10 cellular contexts compared by ENCODE assay signal in the genomic region with DNA sequence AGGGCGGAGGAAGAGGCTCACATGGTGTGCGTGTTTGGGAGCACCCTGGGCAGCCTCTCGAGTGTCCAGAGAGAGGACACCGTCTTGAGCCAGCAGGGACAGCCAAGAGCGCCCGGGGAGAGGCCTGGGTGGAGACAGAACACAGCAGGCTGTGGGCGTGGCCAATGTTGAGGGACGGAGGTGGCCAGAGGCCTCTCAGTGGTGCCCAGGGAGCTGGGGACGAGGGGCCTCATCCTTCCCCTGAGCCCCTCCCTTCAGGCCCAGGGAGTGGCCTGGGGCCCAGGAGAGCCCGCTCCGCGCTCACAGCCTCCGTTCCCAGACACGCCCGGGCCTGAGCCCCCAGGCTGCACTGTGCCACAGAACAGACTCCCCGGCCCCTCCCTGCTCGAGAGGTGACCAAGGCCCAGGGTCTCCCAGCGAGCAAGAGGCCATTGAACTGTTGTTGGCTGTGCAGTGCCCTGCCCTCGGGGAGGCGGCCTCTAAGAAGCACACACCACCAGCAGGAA. TPM values are rescaled to one million over a fixed set of nuclear protein-coding genes. Genes with fewer than 3 reads are reported as not detected.
A peak's percentile ranks its signal among the peaks of the same experiment; 100 is the strongest.
DNase-seq lines count a peak whose midpoint lies in the region; ATAC-seq and TF ChIP-seq lines count a peak whose summit lies in the region.
"Had no signal": no experiment of that assay in that cellular context is flagged by ENCODE, and none has a peak within 500 bp of the region (broad histone marks: within the 10 kb centered on the region; RNA-seq: fewer than 3 reads in every experiment).

No MANE protein-coding gene starts in this region.

- peaks cover 39% of the 10 kb centered on the region for H3K4me1 Mint-ChIP-seq in progenitor cell of endocrine pancreas (ENCODE audit: low read depth)
- H3K4me1 Mint-ChIP-seq in CD4-positive, alpha-beta T cell (ENCODE audit: low read depth) = no peaks in the 10 kb centered on the region

- no peak overlapping the region for H3K4me3 Mint-ChIP-seq in progenitor cell of endocrine pancreas (ENCODE audit: low read depth)
- no peak overlapping the region for H3K4me3 Mint-ChIP-seq in CD4-positive, alpha-beta T cell

- no peak overlapping the region for H3K27ac ChIP-seq in SJSA1
- no peak overlapping the region for H3K27ac ChIP-seq in CD4-positive, alpha-beta T cell (ENCODE audit: low read depth, low read length)
- H3K27ac ChIP-seq: parathyroid adenoma had no signal

- no peak overlapping the region for H3K27ac Mint-ChIP-seq in progenitor cell of endocrine pancreas
- no peak overlapping the region for H3K27ac Mint-ChIP-seq in CD4-positive, alpha-beta T cell

- no peaks in the 10 kb centered on the region for H3K36me3 ChIP-seq in SJSA1

- no peaks in the 10 kb centered on the region for H3K36me3 Mint-ChIP-seq in progenitor cell of endocrine pancreas (ENCODE audit: insufficient read depth)
- no peaks in the 10 kb centered on the region for H3K36me3 Mint-ChIP-seq in CD4-positive, alpha-beta T cell (ENCODE audit: low read depth)

- peak; percentile 79 for ATAC-seq in Right ventricle myocardium inferior
- no peak for ATAC-seq in HG03095 (IDR thresholded peaks at IDR 0.05; ENCODE audit: unreplicated experiment)
- ATAC-seq in HG03175 (IDR thresholded peaks at IDR 0.05; ENCODE audit: unreplicated experiment) = no peak
- ATAC-seq in CD4-positive, alpha-beta T cell (ENCODE audit: poor library complexity) = no peak
- no peak for ATAC-seq in HG02798 (IDR thresholded peaks at IDR 0.05; ENCODE audit: poor library complexity, unreplicated experiment)

- H3K9me3 Mint-ChIP-seq in progenitor cell of endocrine pancreas (ENCODE audit: low read depth) = no peaks in the 10 kb centered on the region
- no peaks in the 10 kb centered on the region for H3K9me3 Mint-ChIP-seq in CD4-positive, alpha-beta T cell

- TF ChIP-seq CTCF in progenitor cell of endocrine pancreas (IDR thresholded peaks at IDR 0.05; ENCODE audit: unreplicated experiment) = peak; percentile 55
- no peak for TF ChIP-seq CTCF in CD4-positive, alpha-beta T cell (IDR thresholded peaks at IDR 0.05)

- no peaks in the 10 kb centered on the region for H3K9me3 ChIP-seq in SJSA1 (replicated peaks)
- no peaks in the 10 kb centered on the region for H3K9me3 ChIP-seq in CD4-positive, alpha-beta T cell (ENCODE audit: control insufficient read depth, low read length)

- H3K27me3 Mint-ChIP-seq in progenitor cell of endocrine pancreas = peaks cover 24% of the 10 kb centered on the region
- no peaks in the 10 kb centered on the region for H3K27me3 Mint-ChIP-seq in CD4-positive, alpha-beta T cell

- no peaks in the 10 kb centered on the region for H3K4me1 ChIP-seq in SJSA1 (replicated peaks)

- no peak overlapping the region for H3K4me3 ChIP-seq in SJSA1

- H3K27me3 ChIP-seq in SJSA1 (replicated peaks) = 0 out of 2 replicates have a peak, but pooled peaks cover 3% of the 10 kb centered on the region
- no peaks in the 10 kb centered on the region for H3K27me3 ChIP-seq in CD4-positive, alpha-beta T cell (ENCODE audit: control insufficient read depth, insufficient read depth, low read length)

- POLR2A ChIA-PET in CD4-positive, alpha-beta T cell (lab: Charles Lee) = no interaction called here

- intact Hi-C loops in Right ventricle myocardium inferior (cut with DNase I) = no loop called here
- intact Hi-C loops in CD4-positive, alpha-beta T cell (cut with DNase I, micrococcal nuclease) = no loop called here

- DNase-seq in Daoy (ENCODE audit: low read depth) = peak; percentile 18
- peak; percentile 29 to 75 for DNase-seq in SJSA1 (ENCODE audit: low read depth in 1 of 2, low spot score in 2 of 2)
- peak; percentile 82 for DNase-seq in Right ventricle myocardium inferior (ENCODE audit: missing footprints)
- DNase-seq in progenitor cell of endocrine pancreas (ENCODE audit: low spot score, unreplicated experiment) = peak; percentile 64
- DNase-seq in CD4-positive, alpha-beta T cell = no peak
- DNase-seq: effector CD8-positive, alpha-beta T cell had no signal

- CTCF ChIA-PET in CD4-positive, alpha-beta T cell (lab: Charles Lee) = no interaction called here

RNA-seq across cellular contexts. Expression of a gene that starts 48.4 kb away (rescaled TPM):
- total RNA-seq in Daoy (2014; rRNA removed; shearing (Covaris generic)) = 4.9 and 5.1 TPM in 2 replicates
- 15.0 and 23.4 TPM in 2 replicates for total RNA-seq in SJSA1 (2014; rRNA removed; shearing (Covaris generic))
- total RNA-seq in Right ventricle myocardium inferior (40.0 TPM), progenitor cell of endocrine pancreas (247 and 268 TPM in 2 replicates)
- total RNA-seq in CD4-positive, alpha-beta T cell = 1 to 10 TPM; 1.9 to 2.5 TPM

Comparison
In these comparisons a context has a peak if more than half of its experiments do, and no peak if none do; other contexts are left out.
1. DNase-seq: peak in Daoy (single experiment), SJSA1 (2 of 2), Right ventricle myocardium inferior (single experiment) and progenitor cell of endocrine pancreas (single experiment); none in CD4-positive, alpha-beta T cell (0 of 10).